In genomic region chr2:88748005-88748404, GRCh38 we compare ENCODE assay signal across 15 cellular contexts.
"Had no signal": no experiment of that assay in that cellular context is flagged by ENCODE, and none has a peak within 500 bp of the region (broad histone marks: within the 10 kb centered on the region; RNA-seq: fewer than 3 reads in every experiment).

No MANE protein-coding gene starts in this region.

- H3K27me3 ChIP-seq: cardiac muscle cell, pancreas, uterus had no signal

- DNase-seq: activated CD4-positive, alpha-beta T cell treated with anti-CD3 and anti-CD28 coated beads for 1 hour; activated effector memory CD4-positive, alpha-beta T cell treated with anti-CD3 and anti-CD28 coated beads, Interleukin-2, amount 50 U/mL, for 16 hours; activated T-cell treated with anti-CD3 and anti-CD28 coated beads for 4 hours; kidney; left ventricle myocardium superior; mesenchymal stem cell; pancreas; stimulated activated CD4-positive, alpha-beta T cell treated with anti-CD3 and anti-CD28 coated beads, Interleukin-15, amount 100 ng/mL, for 24 hours; stimulated activated CD4-positive, alpha-beta T cell treated with anti-CD3 and anti-CD28 coated beads, Interleukin-4, amount 100 ng/mL, for 4 hours; stimulated activated naive CD8-positive, alpha-beta T cell treated with anti-CD3 and anti-CD28 coated beads, Interleukin-15, amount 100 ng/mL, for 72 hours; SW 1271; uterus had no signal

- H3K36me3 ChIP-seq: uterus had no signal

- H3K4me1 ChIP-seq: pancreas, uterus had no signal

- H3K27ac ChIP-seq: cardiac muscle cell, pancreas, thoracic aorta, uterus had no signal

- H3K4me3 ChIP-seq: cardiac muscle cell, pancreas, thoracic aorta, uterus had no signal

- H3K9me3 ChIP-seq: pancreas, uterus had no signal

- H3K4me3 Mint-ChIP-seq: neural crest cell; stimulated activated naive CD8-positive, alpha-beta T cell treated with anti-CD3 and anti-CD28 coated beads, Interleukin-15, amount 100 ng/mL, for 72 hours had no signal

- H3K27me3 Mint-ChIP-seq: stimulated activated naive CD8-positive, alpha-beta T cell treated with anti-CD3 and anti-CD28 coated beads, Interleukin-15, amount 100 ng/mL, for 72 hours had no signal

- ATAC-seq: left ventricle myocardium superior; pancreas; stimulated activated naive CD8-positive, alpha-beta T cell treated with anti-CD3 and anti-CD28 coated beads, Interleukin-15, amount 100 ng/mL, for 72 hours had no signal
